ENCODE assay signal across 2 cellular contexts in the genomic region with DNA sequence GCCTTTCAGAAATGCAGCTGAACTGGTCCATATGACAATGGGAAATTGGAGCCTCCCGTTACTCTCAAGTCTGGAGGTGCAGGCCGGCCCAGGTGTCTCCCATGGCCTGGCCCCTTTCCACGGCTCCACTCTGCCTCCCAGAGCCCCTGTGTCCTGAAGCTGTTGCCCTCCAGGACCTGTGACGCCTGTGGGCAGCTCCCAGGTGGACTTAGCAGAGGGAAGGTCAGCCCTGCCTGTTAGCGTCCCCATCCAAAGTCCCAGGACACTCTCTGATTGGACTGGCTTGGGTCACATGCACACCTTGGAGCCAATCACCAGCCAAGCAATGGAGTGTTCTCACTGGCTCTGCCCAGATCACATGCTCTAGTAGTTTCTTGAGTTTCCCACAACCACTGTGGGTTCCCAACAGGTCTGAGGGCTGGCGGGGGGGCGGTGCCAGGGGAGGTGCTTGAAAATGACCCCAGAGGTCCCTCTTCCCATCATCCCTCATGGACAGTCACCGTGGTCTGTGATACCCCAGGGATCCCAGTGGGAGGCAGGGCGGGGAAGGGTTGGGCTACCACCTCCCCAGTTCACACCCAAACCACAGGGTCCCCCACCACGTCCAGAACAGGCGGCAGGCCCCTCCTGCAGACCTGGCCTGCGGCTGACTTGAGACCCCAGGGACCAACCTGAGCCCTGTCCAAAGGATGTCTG.
TF ChIP-seq lines count a peak whose summit lies in the region.

No MANE protein-coding gene starts in this region.

TF ChIP-seq in GM12878, 131 proteins besides CTCF, POLR2A, EP300 and RAD21:
- TF ChIP-seq, protein P1, sequence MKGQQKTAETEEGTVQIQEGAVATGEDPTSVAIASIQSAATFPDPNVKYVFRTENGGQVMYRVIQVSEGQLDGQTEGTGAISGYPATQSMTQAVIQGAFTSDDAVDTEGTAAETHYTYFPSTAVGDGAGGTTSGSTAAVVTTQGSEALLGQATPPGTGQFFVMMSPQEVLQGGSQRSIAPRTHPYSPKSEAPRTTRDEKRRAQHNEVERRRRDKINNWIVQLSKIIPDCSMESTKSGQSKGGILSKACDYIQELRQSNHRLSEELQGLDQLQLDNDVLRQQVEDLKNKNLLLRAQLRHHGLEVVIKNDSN (IDR thresholded peaks at IDR 0.05; ENCODE audit: borderline replicate concordance, extremely low read length, insufficient read depth, low read depth, low read length), result peak; percentile 17
- TF ChIP-seq SREBF2 (IDR thresholded peaks at IDR 0.05; ENCODE audit: low read length), result no peak
TF ChIP-seq in GM12878: peak in this region for 1.

TF ChIP-seq in HepG2, 621 proteins besides CTCF, POLR2A, EP300 and RAD21 (continued from another document):
- TF ChIP-seq, protein P2, sequence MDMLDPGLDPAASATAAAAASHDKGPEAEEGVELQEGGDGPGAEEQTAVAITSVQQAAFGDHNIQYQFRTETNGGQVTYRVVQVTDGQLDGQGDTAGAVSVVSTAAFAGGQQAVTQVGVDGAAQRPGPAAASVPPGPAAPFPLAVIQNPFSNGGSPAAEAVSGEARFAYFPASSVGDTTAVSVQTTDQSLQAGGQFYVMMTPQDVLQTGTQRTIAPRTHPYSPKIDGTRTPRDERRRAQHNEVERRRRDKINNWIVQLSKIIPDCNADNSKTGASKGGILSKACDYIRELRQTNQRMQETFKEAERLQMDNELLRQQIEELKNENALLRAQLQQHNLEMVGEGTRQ (IDR thresholded peaks at IDR 0.05; ENCODE audit: low read depth, low read length), result peak; percentile 25; the same call in 1 of the 2 replicates
- TF ChIP-seq, protein P2 (CRISPR knock-in tag; IDR thresholded peaks at IDR 0.05; ENCODE audit: borderline replicate concordance), result no peak
- TF ChIP-seq NFYC (CRISPR knock-in tag; IDR thresholded peaks at IDR 0.05) (peak; percentile 45; the same call in 1 of the 2 replicates), NFYB (CRISPR knock-in tag; IDR thresholded peaks at IDR 0.05) (peak; percentile 33)
